In the genomic region with DNA sequence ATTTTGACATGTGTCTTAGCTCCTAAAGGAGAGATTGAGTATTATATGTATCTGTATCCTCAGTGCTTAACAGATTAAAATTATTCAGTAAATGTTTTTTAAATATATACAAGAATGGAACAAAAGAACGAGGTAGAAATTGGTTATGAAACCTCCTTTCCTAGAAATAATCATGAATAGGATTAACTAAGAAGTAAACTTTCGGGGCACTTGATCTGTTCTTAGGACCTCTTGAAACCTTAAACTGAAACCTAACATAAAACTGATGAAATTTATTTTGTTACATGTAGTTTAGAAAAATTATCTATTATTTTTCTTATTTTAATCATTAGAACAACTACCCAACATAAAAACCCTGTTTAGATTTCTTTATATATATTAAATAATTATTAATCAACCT, we compare ENCODE assay signal across 37 cellular contexts.
"Had no signal": no experiment of that assay in that cellular context is flagged by ENCODE, and none has a peak within 500 bp of the region (broad histone marks: within the 10 kb centered on the region; RNA-seq: fewer than 3 reads in every experiment).

No MANE protein-coding gene starts in this region.

- H3K27me3 Mint-ChIP-seq: activated naive CD8-positive, alpha-beta T cell treated with anti-CD3 and anti-CD28 coated beads, Interleukin-2, amount 50 U/mL, for 24 hours; brain had no signal

- H3K9me3 ChIP-seq: adrenal gland, body of pancreas, breast epithelium had no signal

- H3K27me3 ChIP-seq: adrenal gland, ascending aorta, body of pancreas, brain microvascular endothelial cell, breast epithelium, cardiac muscle cell had no signal

- DNase-seq: activated effector memory CD4-positive, alpha-beta T cell treated with anti-CD3 and anti-CD28 coated beads, Interleukin-2, amount 50 U/mL, for 16 hours; activated effector memory CD4-positive, alpha-beta T cell treated with Interleukin-2 at 50 U/mL for 16 hours; activated gamma-delta T cell; activated gamma-delta T cell treated with Interleukin-2 at 50 U/mL for 16 hours; activated naive CD4-positive, alpha-beta T cell; activated naive CD4-positive, alpha-beta T cell treated with anti-CD3 and anti-CD28 coated beads for 36 hours; activated naive CD4-positive, alpha-beta T cell treated with anti-CD3 and anti-CD28 coated beads, Interleukin-2, amount 10 ng/mL, durations not matched to agents 7 days and 5 days; activated naive CD4-positive, alpha-beta T cell treated with anti-CD3 and anti-CD28 coated beads, Interleukin-2, amount 50 U/mL, for 16 hours; activated naive CD4-positive, alpha-beta T cell treated with Interleukin-2 at 50 U/mL for 16 hours; activated naive CD8-positive, alpha-beta T cell treated with anti-CD3 and anti-CD28 coated beads, Interleukin-2, amount 10 ng/mL, durations not matched to agents 7 days and 5 days; activated naive CD8-positive, alpha-beta T cell treated with anti-CD3 and anti-CD28 coated beads, Interleukin-2, amount 50 U/mL, for 24 hours; activated T-cell treated with anti-CD3 and anti-CD28 coated beads, Interleukin-2, amount 50 U/mL, for 1 hour; activated T-cell treated with anti-CD3 and anti-CD28 coated beads, Interleukin-2, amount 50 U/mL, for 24 hours; activated T-cell treated with anti-CD3 and anti-CD28 coated beads, Interleukin-2, amount 50 U/mL, for 4 hours; activated T-cell treated with anti-CD3 and anti-CD28 coated beads, Interleukin-2, amount 50 U/mL, for 48 hours; activated T-cell treated with anti-CD3 and anti-CD28 coated beads, Interleukin-2, amount 50 U/mL, for 72 hours; adrenal gland; amniotic stem cell; amygdala; anterior cingulate cortex; aorta; body of pancreas; brain microvascular endothelial cell; caudate nucleus; central memory CD4-positive, alpha-beta T cell; cerebellar nuclear complex had no signal

- H3K4me1 ChIP-seq: adrenal gland, body of pancreas, breast epithelium had no signal

- H3K36me3 Mint-ChIP-seq: activated naive CD4-positive, alpha-beta T cell treated with anti-CD3 and anti-CD28 coated beads, Interleukin-2, amount 10 ng/mL, durations not matched to agents 7 days and 5 days; activated naive CD4-positive, alpha-beta T cell treated with anti-CD3 and anti-CD28 coated beads, Interleukin-2, amount 50 U/mL, for 24 hours; activated naive CD8-positive, alpha-beta T cell; activated naive CD8-positive, alpha-beta T cell treated with anti-CD3 and anti-CD28 coated beads, Interleukin-2, amount 10 ng/mL, durations not matched to agents 7 days and 5 days had no signal

- H3K4me3 Mint-ChIP-seq: activated naive CD4-positive, alpha-beta T cell treated with anti-CD3 and anti-CD28 coated beads for 36 hours; activated naive CD4-positive, alpha-beta T cell treated with anti-CD3 and anti-CD28 coated beads, Interleukin-2, amount 10 ng/mL, durations not matched to agents 7 days and 5 days; activated naive CD4-positive, alpha-beta T cell treated with anti-CD3 and anti-CD28 coated beads, Interleukin-2, amount 50 U/mL, for 24 hours; activated naive CD8-positive, alpha-beta T cell; activated naive CD8-positive, alpha-beta T cell treated with anti-CD3 and anti-CD28 coated beads, Interleukin-2, amount 10 ng/mL, durations not matched to agents 7 days and 5 days; activated naive CD8-positive, alpha-beta T cell treated with anti-CD3 and anti-CD28 coated beads, Interleukin-2, amount 50 U/mL, for 24 hours; activated T-cell treated with anti-CD3 and anti-CD28 coated beads, Interleukin-2, amount 50 U/mL, for 24 hours; activated T-cell treated with anti-CD3 and anti-CD28 coated beads, Interleukin-2, amount 50 U/mL, for 4 hours; activated T-cell treated with anti-CD3 and anti-CD28 coated beads, Interleukin-2, amount 50 U/mL, for 72 hours; activated T-helper 1 cell treated with anti-CD3 and anti-CD28 coated beads, Interleukin-12 subunit alpha, Interleukin-12 subunit beta, Interleukin-2, Interleukin-4 antibody, amounts not matched to agents 30 ng/mL and 10 ng/mL and 1 ng/mL, durations not matched to agents 14 hours and 24 hours and 36 hours; activated T-helper 17 cell treated with anti-CD3 and anti-CD28 coated beads, Interleukin-2, amount 50 U/mL, for 72 hours; brain; central memory CD8-positive, alpha-beta T cell had no signal

- ATAC-seq: activated naive CD4-positive, alpha-beta T cell treated with anti-CD3 and anti-CD28 coated beads, Interleukin-2, amount 50 U/mL, for 72 hours; activated naive CD8-positive, alpha-beta T cell treated with anti-CD3 and anti-CD28 coated beads, Interleukin-2, amount 50 U/mL, for 24 hours; activated T-cell treated with anti-CD3 and anti-CD28 coated beads, Interleukin-2, amount 50 U/mL, for 4 hours; activated T-cell treated with anti-CD3 and anti-CD28 coated beads, Interleukin-2, amount 50 U/mL, for 72 hours; activated T-helper 17 cell treated with anti-CD3 and anti-CD28 coated beads, Interleukin-2, amount 50 U/mL, for 72 hours; body of pancreas had no signal

- H3K4me3 ChIP-seq: adrenal gland, ascending aorta, body of pancreas, breast epithelium, cardiac muscle cell had no signal

- H3K36me3 ChIP-seq: adrenal gland, ascending aorta, brain microvascular endothelial cell, breast epithelium, cardiac muscle cell had no signal

- H3K4me1 Mint-ChIP-seq: activated naive CD4-positive, alpha-beta T cell treated with anti-CD3 and anti-CD28 coated beads, Interleukin-2, amount 10 ng/mL, durations not matched to agents 7 days and 5 days; activated naive CD8-positive, alpha-beta T cell treated with anti-CD3 and anti-CD28 coated beads, Interleukin-2, amount 10 ng/mL, durations not matched to agents 7 days and 5 days; activated naive CD8-positive, alpha-beta T cell treated with anti-CD3 and anti-CD28 coated beads, Interleukin-2, amount 50 U/mL, for 24 hours; activated T-helper 17 cell treated with anti-CD3 and anti-CD28 coated beads, Interleukin-2, amount 50 U/mL, for 72 hours; central memory CD8-positive, alpha-beta T cell had no signal

- H3K27ac ChIP-seq: adrenal gland, ascending aorta, body of pancreas, brain microvascular endothelial cell, breast epithelium, cardiac muscle cell had no signal

- H3K9me3 Mint-ChIP-seq: activated naive CD4-positive, alpha-beta T cell treated with anti-CD3 and anti-CD28 coated beads, Interleukin-2, amount 10 ng/mL, durations not matched to agents 7 days and 5 days; activated naive CD4-positive, alpha-beta T cell treated with anti-CD3 and anti-CD28 coated beads, Interleukin-2, amount 50 U/mL, for 24 hours; activated naive CD8-positive, alpha-beta T cell treated with anti-CD3 and anti-CD28 coated beads, Interleukin-2, amount 10 ng/mL, durations not matched to agents 7 days and 5 days; activated naive CD8-positive, alpha-beta T cell treated with anti-CD3 and anti-CD28 coated beads, Interleukin-2, amount 50 U/mL, for 24 hours; activated T-cell treated with anti-CD3 and anti-CD28 coated beads, Interleukin-2, amount 50 U/mL, for 24 hours; activated T-helper 1 cell treated with anti-CD3 and anti-CD28 coated beads, Interleukin-12 subunit alpha, Interleukin-12 subunit beta, Interleukin-2, Interleukin-4 antibody, amounts not matched to agents 30 ng/mL and 10 ng/mL and 1 ng/mL, durations not matched to agents 14 hours and 24 hours and 36 hours; activated T-helper 2 cell treated with anti-CD3 and anti-CD28 coated beads, Interferon-gamma antibody, Interleukin-2, Interleukin-4, amounts not matched to agents 10 μg/mL and 5 μg/mL and 100 μg/mL, durations not matched to agents 14 hours and 24 hours and 36 hours; central memory CD8-positive, alpha-beta T cell had no signal

- H3K27ac Mint-ChIP-seq: activated naive CD4-positive, alpha-beta T cell treated with anti-CD3 and anti-CD28 coated beads for 36 hours; activated naive CD4-positive, alpha-beta T cell treated with anti-CD3 and anti-CD28 coated beads, Interleukin-2, amount 10 ng/mL, durations not matched to agents 7 days and 5 days; activated naive CD4-positive, alpha-beta T cell treated with anti-CD3 and anti-CD28 coated beads, Interleukin-2, amount 50 U/mL, for 24 hours; activated naive CD8-positive, alpha-beta T cell; activated naive CD8-positive, alpha-beta T cell treated with anti-CD3 and anti-CD28 coated beads, Interleukin-2, amount 10 ng/mL, durations not matched to agents 7 days and 5 days; activated naive CD8-positive, alpha-beta T cell treated with anti-CD3 and anti-CD28 coated beads, Interleukin-2, amount 50 U/mL, for 24 hours; activated T-cell treated with anti-CD3 and anti-CD28 coated beads, Interleukin-2, amount 50 U/mL, for 24 hours; activated T-cell treated with anti-CD3 and anti-CD28 coated beads, Interleukin-2, amount 50 U/mL, for 72 hours; activated T-helper 1 cell treated with anti-CD3 and anti-CD28 coated beads, Interleukin-12 subunit alpha, Interleukin-12 subunit beta, Interleukin-2, Interleukin-4 antibody, amounts not matched to agents 30 ng/mL and 10 ng/mL and 1 ng/mL, durations not matched to agents 14 hours and 24 hours and 36 hours; activated T-helper 17 cell treated with anti-CD3 and anti-CD28 coated beads, Interleukin-2, amount 50 U/mL, for 72 hours; activated T-helper 2 cell treated with anti-CD3 and anti-CD28 coated beads, Interferon-gamma antibody, Interleukin-2, Interleukin-4, amounts not matched to agents 10 μg/mL and 5 μg/mL and 100 μg/mL, durations not matched to agents 14 hours and 24 hours and 36 hours; brain had no signal
